25 cellular contexts compared by ENCODE assay signal in genomic region chr14:105343194-105343593, GRCh38. TPM values are rescaled to one million over a fixed set of nuclear protein-coding genes. Genes with fewer than 3 reads are reported as not detected.
A peak's percentile ranks its signal among the peaks of the same experiment; 100 is the strongest.
DNase-seq lines count a peak whose midpoint lies in the region; ATAC-seq and TF ChIP-seq lines count a peak whose summit lies in the region.
"Had no signal": no experiment of that assay in that cellular context is flagged by ENCODE, and none has a peak within 500 bp of the region (broad histone marks: within the 10 kb centered on the region; RNA-seq: fewer than 3 reads in every experiment).

No MANE protein-coding gene starts in this region.

- intact Hi-C loops in left ventricle myocardium inferior (cut with micrococcal nuclease) (no loop called here), Right ventricle myocardium inferior (cut with DNase I) (no loop called here), prostate gland (cut with DNase I) (no loop called here)

- H3K4me1 ChIP-seq in left ventricle myocardium inferior = peaks cover 63% of the 10 kb centered on the region
- H3K4me1 ChIP-seq in stomach smooth muscle (ENCODE audit: control insufficient read depth, insufficient read depth, low read length) = peaks cover 48% of the 10 kb centered on the region
- H3K4me1 ChIP-seq in prostate gland (replicated peaks) = no peaks in the 10 kb centered on the region
- H3K4me1 ChIP-seq: breast epithelium, SJSA1 had no signal

- H3K27ac ChIP-seq in left ventricle myocardium inferior (replicated peaks) (peak overlapping the region; percentile 85), VCaP (peak overlapping the region; percentile 60), stomach smooth muscle (ENCODE audit: low read length) (peak overlapping the region; percentile 46), prostate gland (no peak overlapping the region)
- H3K27ac ChIP-seq: breast epithelium, SJSA1, transverse colon, WERI-Rb-1 had no signal

- H3K4me3 ChIP-seq in left ventricle myocardium inferior = no peak overlapping the region
- H3K4me3 ChIP-seq in stomach smooth muscle (ENCODE audit: low read length in 2 of 2) = peak overlapping the region in 1 of 2 donors; percentile 29
- H3K4me3 ChIP-seq in prostate gland = no peak overlapping the region
- H3K4me3 ChIP-seq: breast epithelium, SJSA1, smooth muscle cell, transverse colon had no signal

- WGBS in prostate gland = 67% methylated on average over 7 of the region's 7 CpGs

- no peak for ATAC-seq in Right ventricle myocardium inferior
- no peak for ATAC-seq in HG03135 (IDR thresholded peaks at IDR 0.05; ENCODE audit: unreplicated experiment)
- no peak for ATAC-seq in HG02610 (IDR thresholded peaks at IDR 0.05; ENCODE audit: unreplicated experiment)

- DNase-seq in left ventricle myocardium inferior (no peak), Right ventricle myocardium inferior (ENCODE audit: missing footprints) (no peak), NCI-H2171 treated with DMSO at 0.1 percent for 48 hours (lab: John Stamatoyannopoulos, UW) (peak; percentile 98), prostate gland (ENCODE audit: low spot score) (no peak)
- DNase-seq: activated CD4-positive, alpha-beta T cell treated with anti-CD3 and anti-CD28 coated beads, Interleukin-2, amount 50 U/mL, for 4 hours; activated gamma-delta T cell; CD4-positive, alpha-beta T cell; dermis blood vessel endothelial cell; DND-41; GOT3; Karpas-422; NCI-H510A; OCI-M1; stimulated activated CD4-positive, alpha-beta T cell treated with anti-CD3 and anti-CD28 coated beads, Interleukin-4, amount 100 ng/mL, for 1 hour; T-helper 2 cell; transverse colon; WERI-Rb-1 had no signal

- TF ChIP-seq POLR2A in prostate gland (IDR thresholded peaks at IDR 0.05) = no peak

- H3K9ac ChIP-seq in stomach smooth muscle (ENCODE audit: low read length in 2 of 2) = peak overlapping the region in 1 of 2 donors; percentile 37

- H3K9me3 ChIP-seq in left ventricle myocardium inferior (replicated peaks) (no peaks in the 10 kb centered on the region), stomach smooth muscle (ENCODE audit: control insufficient read depth in 2 of 2, low read length in 2 of 2) (no peaks in the 10 kb centered on the region), prostate gland (no peaks in the 10 kb centered on the region)
- H3K9me3 ChIP-seq: breast epithelium, SJSA1, transverse colon had no signal

- TF ChIP-seq CTCF in left ventricle myocardium inferior (IDR thresholded peaks at IDR 0.05; ENCODE audit: borderline replicate concordance) (no peak), VCaP (conservative IDR thresholded peaks at IDR 0.05) (no peak), prostate gland (IDR thresholded peaks at IDR 0.05) (no peak)

- H3K36me3 ChIP-seq in left ventricle myocardium inferior (peaks cover under 1% of the 10 kb centered on the region), stomach smooth muscle (ENCODE audit: control insufficient read depth in 2 of 2, insufficient read depth in 2 of 2, low read length in 2 of 2) (no peaks in the 10 kb centered on the region), prostate gland (no peaks in the 10 kb centered on the region)
- H3K36me3 ChIP-seq: breast epithelium, SJSA1, transverse colon, WERI-Rb-1 had no signal

- H3K27me3 ChIP-seq in left ventricle myocardium inferior (ENCODE audit: low read depth) (no peaks in the 10 kb centered on the region), stomach smooth muscle (ENCODE audit: control insufficient read depth in 1 of 2, insufficient read depth in 2 of 2, low read length in 2 of 2) (no peaks in the 10 kb centered on the region), prostate gland (replicated peaks; ENCODE audit: insufficient read depth) (no peaks in the 10 kb centered on the region)
- H3K27me3 ChIP-seq: breast epithelium, SJSA1, transverse colon had no signal

RNA-seq across cellular contexts. Expression of gene PACS2, which starts 28.6 kb away (rescaled TPM):
- total RNA-seq in left ventricle myocardium inferior = 64.0 TPM
- 69.1 TPM for total RNA-seq in Right ventricle myocardium inferior
- total RNA-seq in prostate gland = 100 to 1,000 TPM in 1 of 2 donors, 10 to 100 TPM in 1; 48.5 to 124 TPM

RNA-seq across cellular contexts. Expression of gene BRF1, which starts 42.4 kb away (rescaled TPM):
- total RNA-seq in left ventricle myocardium inferior (19.8 TPM), Right ventricle myocardium inferior (19.0 TPM), prostate gland (10 to 100 TPM; 64.9 to 88.9 TPM)

RNA-seq across cellular contexts. Expression of gene TEX22, which starts 55.1 kb away (rescaled TPM):
- total RNA-seq in left ventricle myocardium inferior = 0.99 TPM
- total RNA-seq in Right ventricle myocardium inferior = 2.4 TPM
- total RNA-seq in prostate gland = under 1 TPM; 0.57 to 0.73 TPM
- total RNA-seq: HT-29 had no signal

Comparison
In these comparisons a context has a peak if more than half of its experiments do, and no peak if none do; other contexts are left out.
1. H3K27ac ChIP-seq: peak in left ventricle myocardium inferior (single experiment), VCaP (single experiment) and stomach smooth muscle (single experiment); none in prostate gland (0 of 2).